In the genomic region with DNA sequence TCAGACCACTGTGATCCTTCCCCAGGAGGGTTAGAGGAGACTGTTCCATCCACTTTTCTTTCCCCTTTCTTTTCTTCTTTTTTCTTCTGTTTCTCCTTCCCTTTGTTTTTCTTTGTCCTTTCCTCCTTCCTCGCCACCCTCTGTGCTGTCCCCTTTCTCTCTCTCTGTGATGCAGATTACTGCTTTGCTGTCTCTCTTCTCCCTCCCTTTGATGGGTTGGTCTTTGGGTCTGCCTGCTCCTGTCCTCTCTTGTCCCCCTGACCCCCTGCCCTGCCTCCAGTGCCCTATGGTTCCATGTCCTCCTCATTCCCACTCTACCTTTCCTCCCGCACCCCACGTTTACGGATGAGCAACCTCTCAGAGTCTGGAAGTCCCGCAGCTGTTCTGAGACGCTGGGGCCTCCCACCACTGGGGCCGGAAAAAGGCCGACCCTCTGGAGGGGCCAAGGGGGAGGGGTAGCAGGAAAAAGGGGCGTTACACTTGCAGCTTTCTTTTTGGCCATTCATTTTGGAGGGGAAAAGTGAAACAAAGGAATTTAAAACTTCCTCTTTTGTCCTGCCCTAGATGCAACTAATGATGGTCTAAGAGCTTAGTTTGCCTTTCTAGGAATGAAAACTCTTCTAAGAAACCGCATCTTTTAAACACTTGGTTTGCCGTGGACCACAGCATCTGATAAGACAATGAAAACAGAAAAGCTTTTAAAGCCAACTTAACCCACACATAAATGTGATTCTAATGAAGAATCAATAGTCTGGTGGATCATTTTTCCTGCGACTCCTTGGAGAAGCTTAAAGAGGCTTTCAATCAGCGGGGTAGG, we compare ENCODE assay signal across 16 cellular contexts. TPM values are rescaled to one million over a fixed set of nuclear protein-coding genes. Genes with fewer than 3 reads are reported as not detected.
A peak's percentile ranks its signal among the peaks of the same experiment; 100 is the strongest.
DNase-seq lines count a peak whose midpoint lies in the region; ATAC-seq and TF ChIP-seq lines count a peak whose summit lies in the region.
"Had no signal": no experiment of that assay in that cellular context is flagged by ENCODE, and none has a peak within 500 bp of the region (broad histone marks: within the 10 kb centered on the region; RNA-seq: fewer than 3 reads in every experiment).

No MANE protein-coding gene starts in this region.

- TF ChIP-seq POLR2A in IMR-90 (IDR thresholded peaks at IDR 0.05; ENCODE audit: low read depth, low read length) = no peak

- peaks cover 0 to 37% (median 5%) of the 10 kb centered on the region in 11 experiments; a peak in 9 of 22 replicates for H4K20me1 ChIP-seq in BLaER1 treated with 17β-estradiol and CSF1 and Interleukin-3, amounts not matched to agents 10 nM and 100 nM
- no peaks in the 10 kb centered on the region for H4K20me1 ChIP-seq in IMR-90 (ENCODE audit: insufficient read depth, low read length)

- no peaks in the 10 kb centered on the region for H3K36me3 ChIP-seq in BLaER1 treated with 17β-estradiol and CSF1 and Interleukin-3, amounts not matched to agents 10 nM and 100 nM
- no peaks in the 10 kb centered on the region for H3K36me3 ChIP-seq in IMR-90 (ENCODE audit: control insufficient read depth, insufficient read depth, low read length)
- H3K36me3 ChIP-seq in iPS-20b (ENCODE audit: insufficient read depth, low read depth, low read length) = no peaks in the 10 kb centered on the region
- no peaks in the 10 kb centered on the region for H3K36me3 ChIP-seq in lower lobe of right lung
- H3K36me3 ChIP-seq: breast epithelium had no signal

- ATAC-seq in IMR-90 (ENCODE audit: low read depth) = no peak
- ATAC-seq in WTC11 = peak; percentile 93
- no peak for ATAC-seq in lower lobe of right lung
- ATAC-seq in GM18520 (IDR thresholded peaks at IDR 0.05; ENCODE audit: unreplicated experiment) = no peak
- ATAC-seq in HG03139 (IDR thresholded peaks at IDR 0.05; ENCODE audit: unreplicated experiment) = no peak

- peaks cover 3% of the 10 kb centered on the region; the same call in 1 of the 2 replicates for H3K9me3 Mint-ChIP-seq in WTC11
- H3K9me3 Mint-ChIP-seq in activated T-cell treated with anti-CD3 and anti-CD28 coated beads, Interleukin-2, amount 50 U/mL, for 24 hours = no peaks in the 10 kb centered on the region
- H3K9me3 Mint-ChIP-seq: immature natural killer cell had no signal

- CTCF ChIA-PET in IMR-90 (lab: Yijun Ruan, JAX) = no interaction called here
- CTCF ChIA-PET in WTC11 (lab: Charles Lee) = interaction anchor here (0.7 kb wide), 2 partner anchors 28 to 174 kb away, joined by 3 read pairs; no protein-coding TSS in a partner anchor

- H2BK5ac ChIP-seq in IMR-90 (ENCODE audit: low read depth, low read length, poor library complexity, severe bottlenecking) = no peak overlapping the region

- H3K9me1 ChIP-seq in IMR-90 (ENCODE audit: insufficient read depth, low read length) = no peaks in the 10 kb centered on the region

- H2AK9ac ChIP-seq in IMR-90 (replicated peaks; ENCODE audit: low read depth, low read length, poor library complexity) = no peak overlapping the region

- peak overlapping the region; percentile 56 for H2AFZ ChIP-seq in IMR-90 (replicated peaks; ENCODE audit: low read length, poor library complexity)
- H2AFZ ChIP-seq: GM23248 had no signal

- no peaks in the 10 kb centered on the region for H3K36me3 Mint-ChIP-seq in WTC11
- H3K36me3 Mint-ChIP-seq in activated T-cell treated with anti-CD3 and anti-CD28 coated beads, Interleukin-2, amount 50 U/mL, for 24 hours (ENCODE audit: low read depth) = no peaks in the 10 kb centered on the region
- H3K36me3 Mint-ChIP-seq: immature natural killer cell had no signal

- H3K4me2 ChIP-seq in BLaER1 treated with 17β-estradiol and CSF1 and Interleukin-3, amounts not matched to agents 10 nM and 100 nM = peak overlapping the region; percentile 35 to 72 (median 55)
- H3K4me2 ChIP-seq in IMR-90 (ENCODE audit: low read depth, low read length) = no peak overlapping the region; the same call in 1 of the 2 replicates

- dilution Hi-C loops in IMR-90 (cut with HindIII; ENCODE audit: low sequenced_read_pairs, unreplicated experiment) = no loop called here

- no peak overlapping the region for H3K4ac ChIP-seq in IMR-90 (ENCODE audit: low read depth, low read length)

- peaks cover 0 to 16% (median 0%) of the 10 kb centered on the region in 11 experiments; a peak in 10 of 22 replicates for H3K9me3 ChIP-seq in BLaER1 treated with 17β-estradiol and CSF1 and Interleukin-3, amounts not matched to agents 10 nM and 100 nM (replicated peaks in 1 of 11)
- peaks cover 2% of the 10 kb centered on the region; the same call in 1 of the 2 replicates for H3K9me3 ChIP-seq in IMR-90 (ENCODE audit: control insufficient read depth, insufficient read depth, low read length)
- H3K9me3 ChIP-seq in iPS-20b (ENCODE audit: insufficient read depth, low read depth, low read length) = no peaks in the 10 kb centered on the region
- no peaks in the 10 kb centered on the region for H3K9me3 ChIP-seq in lower lobe of right lung
- H3K9me3 ChIP-seq: breast epithelium had no signal

- peaks cover 10% of the 10 kb centered on the region for H3K4me1 Mint-ChIP-seq in WTC11
- H3K4me1 Mint-ChIP-seq in activated T-cell treated with anti-CD3 and anti-CD28 coated beads, Interleukin-2, amount 50 U/mL, for 24 hours (ENCODE audit: low read depth) = peaks cover 3% of the 10 kb centered on the region

- H3K27me3 Mint-ChIP-seq in WTC11 (ENCODE audit: low read depth) = no peaks in the 10 kb centered on the region; the same call in 1 of the 2 replicates
- H3K27me3 Mint-ChIP-seq in activated T-cell treated with anti-CD3 and anti-CD28 coated beads, Interleukin-2, amount 50 U/mL, for 24 hours = peaks cover 74% of the 10 kb centered on the region

- peak; percentile 7 for DNase-seq in IMR-90
- peak; percentile 31 for DNase-seq in WTC11 (ENCODE audit: low spot score)
- no peak for DNase-seq in lower lobe of right lung
- no peak for DNase-seq in activated T-cell treated with anti-CD3 and anti-CD28 coated beads, Interleukin-2, amount 50 U/mL, for 24 hours
- DNase-seq: activated CD4-positive, alpha-beta T cell treated with anti-CD3 and anti-CD28 coated beads, Interleukin-2, amount 50 U/mL, for 48 hours; GM23248; NCI-H2081; NCI-H748 treated with DMSO at 0.1 percent for 48 hours; stimulated activated CD4-positive, alpha-beta T cell treated with anti-CD3 and anti-CD28 coated beads, Interleukin-12 subunit alpha, Interleukin-12 subunit beta, amount 100 ng/mL, for 4 hours; T1000 had no signal

- H3K79me1 ChIP-seq in IMR-90 (ENCODE audit: low read depth in 1 of 2, low read length in 2 of 2) = no peaks in the 10 kb centered on the region

- no peak overlapping the region for H3K23ac ChIP-seq in IMR-90 (ENCODE audit: low read depth, low read length)

- no peak overlapping the region for H4K91ac ChIP-seq in IMR-90 (ENCODE audit: insufficient read depth, low read depth, low read length)

- no peak overlapping the region for H3K56ac ChIP-seq in IMR-90 (ENCODE audit: extremely low read depth, insufficient read depth, low read length)

- no peak overlapping the region for H3K18ac ChIP-seq in IMR-90 (ENCODE audit: low read depth, low read length)

- no TSS peak for BruUV-seq in IMR-90 (replicated peaks; lab: Mats Ljungman, UMichigan)

- no peak overlapping the region for H4K8ac ChIP-seq in IMR-90 (ENCODE audit: low read depth in 2 of 2, low read length in 2 of 2)

- intact Hi-C loops in IMR-90 (cut with micrococcal nuclease) (loop anchor here (10.0 kb wide), 1 partner anchor 151 kb away; no protein-coding TSS in a partner anchor), lower lobe of right lung (cut with DNase I) (no loop called here)

- H3K27ac ChIP-seq in BLaER1 treated with 17β-estradiol and CSF1 and Interleukin-3, amounts not matched to agents 10 nM and 100 nM = peak overlapping the region in 3 of 11 experiments; percentile 11 to 48 (median 29); a peak in 4 of 22 replicates
- H3K27ac ChIP-seq in IMR-90 (ENCODE audit: insufficient read depth, low read length) = no peak overlapping the region
- H3K27ac ChIP-seq in iPS-20b (ENCODE audit: low read length) = no peak overlapping the region
- H3K27ac ChIP-seq in lower lobe of right lung = no peak overlapping the region
- H3K27ac ChIP-seq: breast epithelium, GM23248 had no signal

- H2AK5ac ChIP-seq in IMR-90 (ENCODE audit: low read depth, low read length) = no peak overlapping the region

- H3K27me3 ChIP-seq in BLaER1 treated with 17β-estradiol and CSF1 and Interleukin-3, amounts not matched to agents 10 nM and 100 nM = peaks cover 86 to 100% (median 98%) of the 10 kb centered on the region in 11 experiments
- H3K27me3 ChIP-seq in IMR-90 (ENCODE audit: control insufficient read depth, insufficient read depth, low read length) (peaks cover 19% of the 10 kb centered on the region), iPS-20b (ENCODE audit: insufficient read depth, low read length) (no peaks in the 10 kb centered on the region), lower lobe of right lung (ENCODE audit: low read depth) (no peaks in the 10 kb centered on the region)

- H3K14ac ChIP-seq in IMR-90 (replicated peaks; ENCODE audit: low read depth, low read length) = no peak overlapping the region

- TF ChIP-seq RAD21 in IMR-90 (IDR thresholded peaks at IDR 0.05; ENCODE audit: low read length) = no peak

- 100% methylated on average over 1 of the region's 13 CpGs; no CpG with 5 or more reads in 1 of the 2 experiments for WGBS in IMR-90 (ENCODE audit: extremely low coverage in 2 of 2, insufficient read length in 1 of 2), 2 experiments

- H4K5ac ChIP-seq in IMR-90 (ENCODE audit: low read depth, low read length) = no peak overlapping the region

- H3K4me3 Mint-ChIP-seq in WTC11 = peak overlapping the region; percentile 57
- H3K4me3 Mint-ChIP-seq in activated T-cell treated with anti-CD3 and anti-CD28 coated beads, Interleukin-2, amount 50 U/mL, for 24 hours = no peak overlapping the region

- H2BK20ac ChIP-seq in IMR-90 (ENCODE audit: low read depth, low read length) = no peak overlapping the region

- no peak overlapping the region for H2BK120ac ChIP-seq in IMR-90 (ENCODE audit: low read depth, low read length)

- H3K4me1 ChIP-seq in BLaER1 treated with 17β-estradiol and CSF1 and Interleukin-3, amounts not matched to agents 10 nM and 100 nM = peaks cover 0 to 38% (median 29%) of the 10 kb centered on the region in 10 experiments; a peak in 16 of 20 replicates
- H3K4me1 ChIP-seq in IMR-90 (ENCODE audit: control insufficient read depth, insufficient read depth, low read length) (no peaks in the 10 kb centered on the region), iPS-20b (ENCODE audit: insufficient read depth, low read length) (peaks cover 4% of the 10 kb centered on the region; the same call in 1 of the 2 replicates), lower lobe of right lung (no peaks in the 10 kb centered on the region)
- H3K4me1 ChIP-seq: breast epithelium had no signal

- H2BK15ac ChIP-seq in IMR-90 (ENCODE audit: low read depth, low read length) = no peak overlapping the region

- H3K9ac ChIP-seq in BLaER1 treated with 17β-estradiol and CSF1 and Interleukin-3, amounts not matched to agents 10 nM and 100 nM = no peak overlapping the region
- no peak overlapping the region for H3K9ac ChIP-seq in IMR-90 (ENCODE audit: low read depth, low read length)
- H3K9ac ChIP-seq in iPS-20b (ENCODE audit: low read depth, low read length) = peak overlapping the region; percentile 65; the same call in 1 of the 2 replicates
- H3K9ac ChIP-seq: GM23248 had no signal

- POLR2A ChIA-PET in IMR-90 (lab: Charles Lee; ENCODE audit: unreplicated experiment) = no interaction called here
- POLR2A ChIA-PET in WTC11 (lab: Charles Lee) = interaction anchor here (0.5 kb wide), 1 partner anchor 121 kb away, joined by 4 read pairs; no protein-coding TSS in a partner anchor

- H3K27ac Mint-ChIP-seq in WTC11 = peak overlapping the region; percentile 79
- no peak overlapping the region for H3K27ac Mint-ChIP-seq in activated T-cell treated with anti-CD3 and anti-CD28 coated beads, Interleukin-2, amount 50 U/mL, for 24 hours
- H3K27ac Mint-ChIP-seq: immature natural killer cell had no signal

- in situ Hi-C loops in IMR-90 (cut with MboI; ENCODE audit: low sequenced_read_pairs) = no loop called here

- TF ChIP-seq CTCF in IMR-90 (conservative IDR thresholded peaks at IDR 0.05; ENCODE audit: low read depth, low read length) = no peak
- no peak for TF ChIP-seq CTCF in WTC11 (IDR thresholded peaks at IDR 0.05)
- TF ChIP-seq CTCF in lower lobe of right lung (IDR thresholded peaks at IDR 0.05) = no peak

- peak overlapping the region in 1 of 10 experiments; percentile 14; a peak in 1 of 20 replicates for H3K4me3 ChIP-seq in BLaER1 treated with 17β-estradiol and CSF1 and Interleukin-3, amounts not matched to agents 10 nM and 100 nM
- H3K4me3 ChIP-seq in IMR-90 (ENCODE audit: insufficient read depth, low read depth, low read length) = no peak overlapping the region
- peak overlapping the region; percentile 53; the same call in 1 of the 2 replicates for H3K4me3 ChIP-seq in iPS-20b (ENCODE audit: low read length)
- no peak overlapping the region for H3K4me3 ChIP-seq in lower lobe of right lung
- H3K4me3 ChIP-seq: breast epithelium, GM23248 had no signal

RNA-seq across cellular contexts. Expression of a gene that starts 24.5 kb away (rescaled TPM):
- total RNA-seq in IMR-90 (2012; rRNA removed) (8.8 and 14.4 TPM in 2 replicates), WTC11 (2021) (43.4 to 47.4 TPM (median 45.5 TPM) in 3 replicates), lower lobe of right lung (38.5 TPM)
- polyA plus RNA-seq in IMR-90 (2012; rRNA removed) = 20.4 and 22.1 TPM in 2 replicates
- polyA plus RNA-seq in IMR-90 (2012; cell fraction: cytosol; rRNA removed) = 12.5 and 20.2 TPM in 2 replicates
- polyA plus RNA-seq in IMR-90 (2012; cell fraction: nucleus; rRNA removed; ENCODE audit: low replicate concordance) = 4.4 and 10.8 TPM in 2 replicates

RNA-seq across cellular contexts. Expression of a gene that starts 57.9 kb away (rescaled TPM):
- total RNA-seq in IMR-90 (2012; rRNA removed) = 1.4 TPM in 2 replicates
- 0.10 and 0.15 TPM in 2 replicates for polyA plus RNA-seq in IMR-90 (2012; rRNA removed)
- 0.03 and 0.04 TPM in 2 replicates for polyA plus RNA-seq in IMR-90 (2012; cell fraction: cytosol; rRNA removed)
- polyA plus RNA-seq in IMR-90 (2012; cell fraction: nucleus; rRNA removed; ENCODE audit: low replicate concordance) = 0.03 and 0.28 TPM in 2 replicates
- 24.3 to 27.5 TPM (median 27.5 TPM) in 3 replicates for total RNA-seq in WTC11 (2021)
- 0.62 TPM for total RNA-seq in lower lobe of right lung
- polyA plus RNA-seq: immature natural killer cell had no signal

Comparison
In these comparisons a context has a peak if more than half of its experiments do, and no peak if none do; other contexts are left out.
1. DNase-seq: peak in IMR-90 (single experiment) and WTC11 (single experiment); none in lower lobe of right lung (single experiment) and activated T-cell treated with anti-CD3 and anti-CD28 coated beads, Interleukin-2, amount 50 U/mL, for 24 hours (single experiment).
2. RNA of a gene that starts 57.9 kb away (total RNA-seq): 24.3 to 27.5 TPM in WTC11; 1.4 TPM in IMR-90 and 0.62 TPM in lower lobe of right lung (single experiment); every median in the first group is over 10 times any median in the second.